9 cellular contexts compared by ENCODE assay signal in the genomic region with DNA sequence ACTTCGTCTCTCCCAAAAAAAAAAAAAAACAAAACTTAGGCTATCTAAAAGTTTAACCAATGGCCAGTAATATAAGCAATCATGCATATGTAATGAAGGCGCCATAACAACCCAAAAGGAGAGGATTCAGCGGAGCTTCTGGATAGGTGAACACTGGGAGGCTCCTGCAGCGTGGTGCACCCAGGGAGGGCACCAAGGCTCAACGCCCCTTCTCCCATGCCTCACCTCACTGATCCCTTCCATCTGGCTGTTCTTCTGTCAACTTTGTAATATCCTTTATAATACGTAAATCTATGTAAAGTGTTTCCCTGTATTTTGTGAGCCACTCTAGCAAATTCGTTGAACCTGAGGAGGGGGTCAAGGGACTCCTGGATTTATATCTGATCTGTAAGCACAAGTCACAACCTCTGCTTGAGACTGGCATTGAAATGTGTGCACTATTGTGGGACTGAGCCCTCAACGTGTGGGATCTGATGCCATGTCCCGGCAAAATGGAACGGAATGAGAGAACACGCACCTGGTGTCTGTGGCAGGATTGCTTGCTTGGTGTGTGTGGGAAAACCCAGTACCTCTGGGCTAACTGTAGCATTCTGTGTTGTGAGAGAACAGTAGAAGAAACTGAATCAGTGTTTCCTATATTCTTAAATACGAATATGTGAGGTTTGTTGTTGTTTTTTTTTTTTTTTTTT. TPM values are rescaled to one million over a fixed set of nuclear protein-coding genes. Genes with fewer than 3 reads are reported as not detected.
DNase-seq lines count a peak whose midpoint lies in the region; ATAC-seq and TF ChIP-seq lines count a peak whose summit lies in the region.
"Had no signal": no experiment of that assay in that cellular context is flagged by ENCODE, and none has a peak within 500 bp of the region (broad histone marks: within the 10 kb centered on the region; RNA-seq: fewer than 3 reads in every experiment).

No MANE protein-coding gene starts in this region.

- H3K27me3 ChIP-seq in DND-41 (ENCODE audit: insufficient read depth, low read length, poor library complexity), result no peaks in the 10 kb centered on the region
- no peaks in the 10 kb centered on the region for H3K27me3 ChIP-seq in RWPE2 (ENCODE audit: insufficient read depth, poor library complexity, severe bottlenecking)
- H3K27me3 ChIP-seq in esophagus squamous epithelium, result no peaks in the 10 kb centered on the region
- no peaks in the 10 kb centered on the region for H3K27me3 ChIP-seq in rectal smooth muscle tissue (ENCODE audit: control insufficient read depth, insufficient read depth, low read length)

- peak overlapping the region; percentile 80 for H3K9ac ChIP-seq in DND-41 (ENCODE audit: low read depth, low read length)
- no peak overlapping the region for H3K9ac ChIP-seq in rectal smooth muscle tissue (ENCODE audit: low read length)

- H3K9me3 ChIP-seq in DND-41 (ENCODE audit: insufficient read depth, low read length, severe bottlenecking) (no peaks in the 10 kb centered on the region), RWPE2 (ENCODE audit: severe bottlenecking) (peaks cover 16% of the 10 kb centered on the region), esophagus squamous epithelium (peaks cover 0 to 12% (median 6%) of the 10 kb centered on the region in 3 donors)

- peaks cover 26% of the 10 kb centered on the region for H3K79me2 ChIP-seq in DND-41 (ENCODE audit: insufficient read depth, low read length)

- no peaks in the 10 kb centered on the region for H4K20me1 ChIP-seq in DND-41 (ENCODE audit: insufficient read depth, low read length)

- DNase-seq in DND-41 (no peak), RWPE2 (ENCODE audit: low spot score) (no peak), esophagus squamous epithelium (lab: John Stamatoyannopoulos, UW) (no peak), occipital lobe (lab: John Stamatoyannopoulos, UW) (no peak), DMS 273 (lab: John Stamatoyannopoulos, UW; ENCODE audit: unreplicated experiment) (no peak), Ammon's horn (ENCODE audit: low spot score) (no peak)

- H2AFZ ChIP-seq in DND-41 (ENCODE audit: low read depth, low read length), result peak overlapping the region; percentile 98

- 61 to 63% methylated on average over 11 to 12 of the region's 12 CpGs for WGBS in esophagus squamous epithelium, 2 donors

- TF ChIP-seq CTCF in DND-41 (IDR thresholded peaks at IDR 0.05; ENCODE audit: borderline replicate concordance, extremely low read depth, low read length, poor library complexity, severe bottlenecking) (no peak), RWPE2 (IDR thresholded peaks at IDR 0.05; ENCODE audit: poor library complexity, severe bottlenecking) (no peak), esophagus squamous epithelium (IDR thresholded peaks at IDR 0.05) (no peak)

- ATAC-seq in DND-41 (ENCODE audit: insufficient read depth, low read depth) (peak; percentile 21), RWPE2 (ENCODE audit: low read depth) (no peak), GM21447 (IDR thresholded peaks at IDR 0.05; ENCODE audit: unreplicated experiment) (no peak)

- peak overlapping the region; percentile 84 for H3K4me2 ChIP-seq in DND-41 (ENCODE audit: insufficient read depth, low read length)

- H3K4me3 ChIP-seq in DND-41 (ENCODE audit: low read depth in 1 of 2, low read length in 2 of 2) (peak overlapping the region in 1 of 2 experiments; percentile 56; a peak in 2 of 4 replicates), RWPE2 (ENCODE audit: severe bottlenecking) (peak overlapping the region; percentile 10), esophagus squamous epithelium (peak overlapping the region; percentile 48 to 71 (median 68)), rectal smooth muscle tissue (ENCODE audit: low read length) (peak overlapping the region; percentile 48)

- intact Hi-C loops in esophagus squamous epithelium (cut with DNase I), result loop anchor here (10.0 kb wide), 1 partner anchor 171 kb away; the partner anchor contains the start of gene ZNF525

- H3K36me3 ChIP-seq in DND-41 (ENCODE audit: insufficient read depth, low read length) (peaks cover 15% of the 10 kb centered on the region), RWPE2 (ENCODE audit: low read depth) (0 out of 2 replicates have a peak, but pooled peaks cover 4% of the 10 kb centered on the region), esophagus squamous epithelium (peaks cover 0 to 23% (median 0%) of the 10 kb centered on the region in 3 donors), rectal smooth muscle tissue (ENCODE audit: control insufficient read depth, insufficient read depth, low read length) (no peaks in the 10 kb centered on the region)

- no peak for TF ChIP-seq POLR2A in esophagus squamous epithelium (IDR thresholded peaks at IDR 0.05)

- H3K27ac ChIP-seq in DND-41 (ENCODE audit: low read length) (peak overlapping the region; percentile 67), RWPE2 (ENCODE audit: poor library complexity, severe bottlenecking) (no peak overlapping the region), esophagus squamous epithelium (peak overlapping the region in 1 of 4 donors; percentile 89), rectal smooth muscle tissue (ENCODE audit: low read depth, low read length) (no peak overlapping the region)

- H3K4me1 ChIP-seq in DND-41 (ENCODE audit: insufficient read depth, low read length), result peaks cover 43% of the 10 kb centered on the region
- no peaks in the 10 kb centered on the region for H3K4me1 ChIP-seq in RWPE2 (ENCODE audit: insufficient read depth, poor library complexity, severe bottlenecking)
- peaks cover 4 to 42% (median 6%) of the 10 kb centered on the region in 3 donors for H3K4me1 ChIP-seq in esophagus squamous epithelium
- H3K4me1 ChIP-seq in rectal smooth muscle tissue (ENCODE audit: control insufficient read depth, insufficient read depth, low read length), result peaks cover 2% of the 10 kb centered on the region

RNA-seq across cellular contexts. Expression of gene ZNF665, which starts 0.5 kb away (rescaled TPM):
- total RNA-seq in esophagus squamous epithelium (1 to 10 TPM in 3 of 4 donors, under 1 TPM in 1; 0.34 to 3.8 (median 1.3) TPM), occipital lobe (5.8 TPM)
- total RNA-seq: myocyte had no signal

RNA-seq across cellular contexts. Expression of gene ZNF347, which starts 34.8 kb away (rescaled TPM):
- total RNA-seq in esophagus squamous epithelium (1 to 10 TPM; 1.4 to 8.4 (median 3.1) TPM), occipital lobe (20.7 TPM)
